In genomic region chr6:125966569-125966968, GRCh38 we compare ENCODE assay signal across 25 cellular contexts.
"Had no signal": no experiment of that assay in that cellular context is flagged by ENCODE, and none has a peak within 500 bp of the region (broad histone marks: within the 10 kb centered on the region; RNA-seq: fewer than 3 reads in every experiment).

No MANE protein-coding gene starts in this region.

- H3K27me3 ChIP-seq: adrenal gland, colonic mucosa, esophagus muscularis mucosa, hepatocyte, left lung, neural progenitor cell, sigmoid colon, upper lobe of left lung had no signal

- H3K27ac Mint-ChIP-seq: activated naive CD4-positive, alpha-beta T cell treated with anti-CD3 and anti-CD28 coated beads, Interleukin-2, amount 50 U/mL, for 72 hours; neural progenitor cell; stimulated activated naive B cell treated with anti-CD40 and anti-IgM and Interleukin-4, amounts not matched to agents 10 μg/mL and 1 μg/mL and 100 μg/mL, for 72 hours; T-helper 2 cell treated with Interferon-gamma antibody and Interleukin-4, amounts not matched to agents 5 μg/mL and 100 μg/mL, for 36 hours had no signal

- H3K4me1 Mint-ChIP-seq: neural progenitor cell had no signal

- H3K9me3 ChIP-seq: adrenal gland, colonic mucosa, esophagus muscularis mucosa, left lung, sigmoid colon, upper lobe of left lung had no signal

- H3K4me1 ChIP-seq: colonic mucosa, left lung, neural progenitor cell, sigmoid colon had no signal

- H3K9me3 Mint-ChIP-seq: activated naive CD4-positive, alpha-beta T cell treated with anti-CD3 and anti-CD28 coated beads, Interleukin-2, amount 50 U/mL, for 72 hours; immature natural killer cell; naive thymus-derived CD4-positive, alpha-beta T cell; neural progenitor cell; stimulated activated naive B cell treated with anti-CD40 and anti-IgM and Interleukin-4, amounts not matched to agents 10 μg/mL and 1 μg/mL and 100 μg/mL, for 72 hours; T-helper 2 cell treated with Interferon-gamma antibody and Interleukin-4, amounts not matched to agents 5 μg/mL and 100 μg/mL, for 36 hours had no signal

- FAIRE-seq: astrocyte had no signal

- H3K36me3 ChIP-seq: adrenal gland, colonic mucosa had no signal

- H3K4me3 ChIP-seq: adrenal gland, colonic mucosa, esophagus muscularis mucosa, hepatocyte, left lung, lung, neural progenitor cell, sigmoid colon, smooth muscle cell, upper lobe of left lung had no signal

- H3K27ac ChIP-seq: colonic mucosa, esophagus muscularis mucosa, hepatocyte, left lung, neural progenitor cell, sigmoid colon, upper lobe of left lung, VCaP had no signal

- H3K27me3 Mint-ChIP-seq: naive thymus-derived CD4-positive, alpha-beta T cell; stimulated activated naive B cell treated with anti-CD40 and anti-IgM and Interleukin-4, amounts not matched to agents 10 μg/mL and 1 μg/mL and 100 μg/mL, for 72 hours had no signal

- DNase-seq: activated CD4-positive, alpha-beta T cell treated with anti-CD3 and anti-CD28 coated beads, Interleukin-2, amount 50 U/mL, for 1 hour; activated T-cell treated with anti-CD3 and anti-CD28 coated beads, Interleukin-2, amount 50 U/mL, for 1 hour; adrenal gland; central memory CD4-positive, alpha-beta T cell; colonic mucosa; glutamatergic neuron; immature natural killer cell; kidney glomerular epithelial cell; left lung; naive thymus-derived CD4-positive, alpha-beta T cell; posterior cingulate gyrus; sigmoid colon; stimulated activated CD4-positive, alpha-beta T cell treated with anti-CD3 and anti-CD28 coated beads, Interleukin-15, amount 100 ng/mL, for 24 hours; stimulated activated CD8-positive, alpha-beta memory T cell treated with anti-CD3 and anti-CD28 coated beads, Interleukin-4, amount 100 ng/mL, for 48 hours; stimulated activated naive B cell treated with anti-CD40 and anti-IgM and Interleukin-4, amounts not matched to agents 10 μg/mL and 1 μg/mL and 100 μg/mL, for 72 hours; upper lobe of left lung had no signal

- H3K4me3 Mint-ChIP-seq: immature natural killer cell; naive thymus-derived CD4-positive, alpha-beta T cell; neural progenitor cell; stimulated activated naive B cell treated with anti-CD40 and anti-IgM and Interleukin-4, amounts not matched to agents 10 μg/mL and 1 μg/mL and 100 μg/mL, for 72 hours; T-helper 2 cell treated with Interferon-gamma antibody and Interleukin-4, amounts not matched to agents 5 μg/mL and 100 μg/mL, for 36 hours had no signal
